ENCODE assay signal across 8 cellular contexts in genomic region chr9:32589083-32589713, GRCh38. TPM values are rescaled to one million over a fixed set of nuclear protein-coding genes. Genes with fewer than 3 reads are reported as not detected.
DNase-seq lines count a peak whose midpoint lies in the region; ATAC-seq and TF ChIP-seq lines count a peak whose summit lies in the region.

No MANE protein-coding gene starts in this region.

- no peak for TF ChIP-seq POLR2A in erythroblast (IDR thresholded peaks at IDR 0.05; ENCODE audit: low read length)

- no peak for DNase-seq in stimulated activated naive CD8-positive, alpha-beta T cell treated with anti-CD3 and anti-CD28 coated beads, Interleukin-15, Interleukin-2, amounts not matched to agents 100 U/mL and 50 U/mL, for 24 hours
- no peak for DNase-seq in stimulated activated naive CD8-positive, alpha-beta T cell treated with anti-CD3 and anti-CD28 coated beads, Interleukin-15, amount 100 ng/mL, for 72 hours
- DNase-seq in OCI-M1 (lab: John Stamatoyannopoulos, UW) (peak; percentile 83), erythroblast (lab: John Stamatoyannopoulos, UW) (peak; percentile 43 to 59), progenitor cell of endocrine pancreas (ENCODE audit: low spot score, unreplicated experiment) (no peak), DMS79 treated with DMSO at 0.1 percent for 48 hours (lab: John Stamatoyannopoulos, UW) (no peak)
- no peak for DNase-seq in central memory CD4-positive, alpha-beta T cell

- H3K27ac Mint-ChIP-seq in stimulated activated naive CD8-positive, alpha-beta T cell treated with anti-CD3 and anti-CD28 coated beads, Interleukin-15, amount 100 ng/mL, for 72 hours = no peak overlapping the region
- H3K27ac Mint-ChIP-seq in progenitor cell of endocrine pancreas = no peak overlapping the region

- no peaks in the 10 kb centered on the region for H3K4me1 Mint-ChIP-seq in stimulated activated naive CD8-positive, alpha-beta T cell treated with anti-CD3 and anti-CD28 coated beads, Interleukin-15, amount 100 ng/mL, for 72 hours
- no peaks in the 10 kb centered on the region for H3K4me1 Mint-ChIP-seq in progenitor cell of endocrine pancreas (ENCODE audit: low read depth)

- TF ChIP-seq CTCF in progenitor cell of endocrine pancreas (IDR thresholded peaks at IDR 0.05; ENCODE audit: unreplicated experiment) = peak; percentile 56

- no peaks in the 10 kb centered on the region for H3K9me3 Mint-ChIP-seq in stimulated activated naive CD8-positive, alpha-beta T cell treated with anti-CD3 and anti-CD28 coated beads, Interleukin-15, amount 100 ng/mL, for 72 hours
- H3K9me3 Mint-ChIP-seq in progenitor cell of endocrine pancreas (ENCODE audit: low read depth) = no peaks in the 10 kb centered on the region

- H3K36me3 Mint-ChIP-seq in progenitor cell of endocrine pancreas (ENCODE audit: insufficient read depth) = no peaks in the 10 kb centered on the region

- H3K27me3 Mint-ChIP-seq in stimulated activated naive CD8-positive, alpha-beta T cell treated with anti-CD3 and anti-CD28 coated beads, Interleukin-15, amount 100 ng/mL, for 72 hours = peaks cover 29% of the 10 kb centered on the region
- H3K27me3 Mint-ChIP-seq in progenitor cell of endocrine pancreas = peaks cover 30% of the 10 kb centered on the region

- no peak overlapping the region for H3K4me3 Mint-ChIP-seq in stimulated activated naive CD8-positive, alpha-beta T cell treated with anti-CD3 and anti-CD28 coated beads, Interleukin-15, amount 100 ng/mL, for 72 hours
- H3K4me3 Mint-ChIP-seq in progenitor cell of endocrine pancreas (ENCODE audit: low read depth) = no peak overlapping the region

- ATAC-seq in stimulated activated naive CD8-positive, alpha-beta T cell treated with anti-CD3 and anti-CD28 coated beads, Interleukin-15, Interleukin-2, amounts not matched to agents 100 U/mL and 50 U/mL, for 24 hours = peak; percentile 66
- ATAC-seq in stimulated activated naive CD8-positive, alpha-beta T cell treated with anti-CD3 and anti-CD28 coated beads, Interleukin-15, amount 100 ng/mL, for 72 hours = no peak
- ATAC-seq in HG03439 (IDR thresholded peaks at IDR 0.05; ENCODE audit: unreplicated experiment) = peak; percentile 58

RNA-seq across cellular contexts. Expression of gene NDUFB6, which starts 16.2 kb away (rescaled TPM):
- 39.8 and 40.7 TPM in 2 replicates for total RNA-seq in progenitor cell of endocrine pancreas

RNA-seq across cellular contexts. Expression of gene TOPORS, which starts 36.8 kb away (rescaled TPM):
- 20.7 and 21.6 TPM in 2 replicates for total RNA-seq in progenitor cell of endocrine pancreas

RNA-seq across cellular contexts. Expression of gene SMIM27, which starts 37.1 kb away (rescaled TPM):
- 12.0 and 13.6 TPM in 2 replicates for total RNA-seq in progenitor cell of endocrine pancreas

RNA-seq across cellular contexts. Expression of gene TAF1L, which starts 46.3 kb away (rescaled TPM):
- total RNA-seq in progenitor cell of endocrine pancreas = not detected in 2 replicates

Comparison
In these comparisons a context has a peak if more than half of its experiments do, and no peak if none do; other contexts are left out.
1. DNase-seq: peak in OCI-M1 (single experiment) and erythroblast (2 of 2); none in stimulated activated naive CD8-positive, alpha-beta T cell treated with anti-CD3 and anti-CD28 coated beads, Interleukin-15, Interleukin-2, amounts not matched to agents 100 U/mL and 50 U/mL, for 24 hours (single experiment), stimulated activated naive CD8-positive, alpha-beta T cell treated with anti-CD3 and anti-CD28 coated beads, Interleukin-15, amount 100 ng/mL, for 72 hours (0 of 2), progenitor cell of endocrine pancreas (single experiment), central memory CD4-positive, alpha-beta T cell (single experiment) and DMS79 treated with DMSO at 0.1 percent for 48 hours (single experiment).